In the genomic region with DNA sequence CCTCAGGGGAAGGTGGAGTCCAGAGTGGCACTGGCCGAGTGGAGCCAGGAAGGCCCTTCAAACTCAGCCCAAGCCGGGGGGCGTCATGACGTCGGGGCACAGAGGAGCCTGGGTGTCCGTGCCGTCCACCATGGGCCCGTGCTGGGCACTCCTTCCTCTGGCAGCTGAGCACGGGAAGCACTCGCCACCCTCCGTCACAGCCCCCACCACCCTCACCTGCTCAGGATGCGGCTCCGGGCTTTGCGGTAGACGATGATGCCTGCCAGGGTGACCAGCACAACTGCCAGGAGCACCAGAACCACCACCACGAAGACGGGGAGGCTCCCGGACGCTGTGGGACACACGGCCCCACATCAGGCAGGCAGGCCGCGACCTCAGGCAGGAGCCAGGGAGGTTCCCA, we compare ENCODE assay signal across 38 cellular contexts. TPM values are rescaled to one million over a fixed set of nuclear protein-coding genes. Genes with fewer than 3 reads are reported as not detected.
"Had no signal": no experiment of that assay in that cellular context is flagged by ENCODE, and none has a peak within 500 bp of the region (broad histone marks: within the 10 kb centered on the region; RNA-seq: fewer than 3 reads in every experiment).

No MANE protein-coding gene starts in this region.

- H3K27ac ChIP-seq: ascending aorta, breast epithelium, cardiac muscle cell, colonic mucosa, epithelial cell of prostate, esophagus squamous epithelium, gastroesophageal sphincter, WERI-Rb-1 had no signal

- H3K36me3 ChIP-seq: breast epithelium, cardiac muscle cell, colonic mucosa, WERI-Rb-1 had no signal

- H3K27ac Mint-ChIP-seq: activated CD4-positive, alpha-beta memory T cell treated with anti-CD3 and anti-CD28 coated beads for 36 hours; activated CD4-positive, alpha-beta T cell treated with anti-CD3 and anti-CD28 coated beads for 36 hours; activated CD4-positive, alpha-beta T cell treated with anti-CD3 and anti-CD28 coated beads, Interleukin-2, amount 10 ng/mL, durations not matched to agents 24 days and 14 days; activated naive CD4-positive, alpha-beta T cell treated with anti-CD3 and anti-CD28 coated beads, Interleukin-2, amount 10 ng/mL, durations not matched to agents 7 days and 5 days; activated naive CD8-positive, alpha-beta T cell treated with anti-CD3 and anti-CD28 coated beads, Interleukin-2, amount 10 ng/mL, durations not matched to agents 7 days and 5 days; activated T-cell treated with anti-CD3 and anti-CD28 coated beads, Interleukin-2, amount 50 U/mL, for 24 hours; activated T-cell treated with anti-CD3 and anti-CD28 coated beads, Interleukin-2, amount 50 U/mL, for 72 hours; brain; T-helper 17 cell; T-helper 2 cell treated with Interferon-gamma antibody and Interleukin-4, amounts not matched to agents 5 μg/mL and 100 μg/mL, for 36 hours had no signal

- H3K9me3 ChIP-seq: ascending aorta, breast epithelium, colonic mucosa, esophagus squamous epithelium, gastroesophageal sphincter had no signal

- ATAC-seq: activated CD4-positive, alpha-beta T cell treated with anti-CD3 and anti-CD28 coated beads for 36 hours; activated T-cell treated with anti-CD3 and anti-CD28 coated beads, Interleukin-2, amount 50 U/mL, for 72 hours; gastroesophageal sphincter; T-helper 17 cell had no signal

- H3K27me3 ChIP-seq: ascending aorta, breast epithelium, cardiac muscle cell, colonic mucosa, esophagus squamous epithelium, gastroesophageal sphincter had no signal

- FAIRE-seq: endometrium, endothelial cell of umbilical vein had no signal

- H3K9me3 Mint-ChIP-seq: activated CD4-positive, alpha-beta memory T cell treated with anti-CD3 and anti-CD28 coated beads for 36 hours; activated CD4-positive, alpha-beta T cell treated with anti-CD3 and anti-CD28 coated beads, Interleukin-2, amount 10 ng/mL, durations not matched to agents 24 days and 14 days; activated naive CD4-positive, alpha-beta T cell treated with anti-CD3 and anti-CD28 coated beads, Interleukin-2, amount 10 ng/mL, durations not matched to agents 7 days and 5 days; activated naive CD4-positive, alpha-beta T cell treated with anti-CD3 and anti-CD28 coated beads, Interleukin-2, amount 50 U/mL, for 72 hours; activated naive CD8-positive, alpha-beta T cell treated with anti-CD3 and anti-CD28 coated beads, Interleukin-2, amount 10 ng/mL, durations not matched to agents 7 days and 5 days; activated T-cell treated with anti-CD3 and anti-CD28 coated beads, Interleukin-2, amount 50 U/mL, for 24 hours; activated T-cell treated with anti-CD3 and anti-CD28 coated beads, Interleukin-2, amount 50 U/mL, for 72 hours; brain; T-helper 2 cell treated with Interferon-gamma antibody and Interleukin-4, amounts not matched to agents 5 μg/mL and 100 μg/mL, for 36 hours had no signal

- H3K4me1 Mint-ChIP-seq: brain had no signal

- H3K36me3 Mint-ChIP-seq: activated naive CD4-positive, alpha-beta T cell treated with anti-CD3 and anti-CD28 coated beads, Interleukin-2, amount 50 U/mL, for 72 hours; brain had no signal

- H3K4me3 ChIP-seq: ascending aorta, breast epithelium, cardiac muscle cell, colonic mucosa, esophagus squamous epithelium, gastroesophageal sphincter had no signal

- H3K27me3 Mint-ChIP-seq: activated CD4-positive, alpha-beta memory T cell treated with anti-CD3 and anti-CD28 coated beads for 36 hours; activated CD4-positive, alpha-beta T cell treated with anti-CD3 and anti-CD28 coated beads for 36 hours; activated CD4-positive, alpha-beta T cell treated with anti-CD3 and anti-CD28 coated beads, Interleukin-2, amount 10 ng/mL, durations not matched to agents 24 days and 14 days; activated naive CD4-positive, alpha-beta T cell treated with anti-CD3 and anti-CD28 coated beads, Interleukin-2, amount 10 ng/mL, durations not matched to agents 7 days and 5 days; activated naive CD8-positive, alpha-beta T cell treated with anti-CD3 and anti-CD28 coated beads, Interleukin-2, amount 10 ng/mL, durations not matched to agents 7 days and 5 days; activated T-cell treated with anti-CD3 and anti-CD28 coated beads, Interleukin-2, amount 50 U/mL, for 24 hours; brain; T-helper 17 cell had no signal

- H3K4me1 ChIP-seq: ascending aorta, breast epithelium, gastroesophageal sphincter had no signal

- DNase-seq: activated CD4-positive, alpha-beta memory T cell treated with anti-CD3 and anti-CD28 coated beads for 36 hours; activated CD4-positive, alpha-beta T cell treated with anti-CD3 and anti-CD28 coated beads for 36 hours; activated CD4-positive, alpha-beta T cell treated with anti-CD3 and anti-CD28 coated beads, Interleukin-2, amount 10 ng/mL, durations not matched to agents 24 days and 14 days; activated CD4-positive, CD25-positive, alpha-beta regulatory T cell; activated CD4-positive, CD25-positive, alpha-beta regulatory T cell treated with anti-CD3 and anti-CD28 coated beads, Interleukin-2, amount 50 U/mL, for 72 hours; activated CD8-positive, alpha-beta memory T cell treated with anti-CD3 and anti-CD28 coated beads, Interleukin-2, amount 50 U/mL, for 48 hours; activated gamma-delta T cell; activated naive CD4-positive, alpha-beta T cell; activated naive CD4-positive, alpha-beta T cell treated with anti-CD3 and anti-CD28 coated beads, Interleukin-2, amount 10 ng/mL, durations not matched to agents 7 days and 5 days; activated naive CD8-positive, alpha-beta T cell treated with anti-CD3 and anti-CD28 coated beads, Interleukin-2, amount 10 ng/mL, durations not matched to agents 7 days and 5 days; activated T-cell treated with anti-CD3 and anti-CD28 coated beads for 4 hours; activated T-cell treated with anti-CD3 and anti-CD28 coated beads, Interleukin-2, amount 50 U/mL, for 24 hours; activated T-cell treated with anti-CD3 and anti-CD28 coated beads, Interleukin-2, amount 50 U/mL, for 72 hours; central memory CD4-positive, alpha-beta T cell; cerebellar nuclear complex; colonic mucosa; effector CD8-positive, alpha-beta T cell; esophagus squamous epithelium; foreskin melanocyte; T-helper 1 cell; T-helper 17 cell; T1000; WERI-Rb-1 had no signal

- H3K4me3 Mint-ChIP-seq: activated CD4-positive, alpha-beta memory T cell treated with anti-CD3 and anti-CD28 coated beads for 36 hours; activated CD4-positive, alpha-beta T cell treated with anti-CD3 and anti-CD28 coated beads for 36 hours; activated CD4-positive, alpha-beta T cell treated with anti-CD3 and anti-CD28 coated beads, Interleukin-2, amount 10 ng/mL, durations not matched to agents 24 days and 14 days; activated naive CD4-positive, alpha-beta T cell treated with anti-CD3 and anti-CD28 coated beads, Interleukin-2, amount 10 ng/mL, durations not matched to agents 7 days and 5 days; activated naive CD8-positive, alpha-beta T cell treated with anti-CD3 and anti-CD28 coated beads, Interleukin-2, amount 10 ng/mL, durations not matched to agents 7 days and 5 days; activated T-cell treated with anti-CD3 and anti-CD28 coated beads, Interleukin-2, amount 50 U/mL, for 24 hours; activated T-cell treated with anti-CD3 and anti-CD28 coated beads, Interleukin-2, amount 50 U/mL, for 72 hours; brain; T-helper 17 cell; T-helper 2 cell treated with Interferon-gamma antibody and Interleukin-4, amounts not matched to agents 5 μg/mL and 100 μg/mL, for 36 hours had no signal

RNA-seq across cellular contexts. Expression of a gene that starts 30.9 kb away (rescaled TPM):
- total RNA-seq: activated CD4-positive, alpha-beta T cell treated with anti-CD3 and anti-CD28 coated beads for 36 hours; activated CD4-positive, alpha-beta T cell treated with anti-CD3 and anti-CD28 coated beads, Interleukin-2, amount 10 ng/mL, durations not matched to agents 24 days and 14 days; activated naive CD4-positive, alpha-beta T cell treated with anti-CD3 and anti-CD28 coated beads, Interleukin-2, amount 50 U/mL, for 72 hours; cardiac muscle cell; dermis microvascular lymphatic vessel endothelial cell; endothelial cell of umbilical vein; fibroblast of lung; fibroblast of villous mesenchyme; glomerular endothelial cell had no signal
- polyA plus RNA-seq: cardiac muscle cell, endothelial cell of umbilical vein, fibroblast of lung had no signal

RNA-seq across cellular contexts. Expression of a gene that starts 38.5 kb away (rescaled TPM):
- total RNA-seq: activated CD4-positive, alpha-beta memory T cell treated with anti-CD3 and anti-CD28 coated beads for 36 hours; activated CD4-positive, alpha-beta T cell treated with anti-CD3 and anti-CD28 coated beads for 36 hours; activated naive CD4-positive, alpha-beta T cell treated with anti-CD3 and anti-CD28 coated beads, Interleukin-2, amount 50 U/mL, for 72 hours; activated naive CD8-positive, alpha-beta T cell treated with anti-CD3 and anti-CD28 coated beads, Interleukin-2, amount 10 ng/mL, durations not matched to agents 7 days and 5 days; ascending aorta; breast epithelium; cardiac muscle cell; colonic mucosa; dermis microvascular lymphatic vessel endothelial cell; endothelial cell of umbilical vein; esophagus squamous epithelium; fibroblast of lung; fibroblast of villous mesenchyme; gastroesophageal sphincter; glomerular endothelial cell; T-helper 17 cell had no signal
- polyA plus RNA-seq: cardiac muscle cell, endothelial cell of umbilical vein, esophagus, fibroblast of lung had no signal
